18 cellular contexts compared by ENCODE assay signal in genomic region chr4:132108784-132109183, GRCh38.
DNase-seq lines count a peak whose midpoint lies in the region; TF ChIP-seq lines count a peak whose summit lies in the region.
"Had no signal": no experiment of that assay in that cellular context is flagged by ENCODE, and none has a peak within 500 bp of the region (broad histone marks: within the 10 kb centered on the region; RNA-seq: fewer than 3 reads in every experiment).

No MANE protein-coding gene starts in this region.

- H3K9me3 ChIP-seq in ascending aorta = no peaks in the 10 kb centered on the region
- H3K9me3 ChIP-seq: psoas muscle, testis had no signal

- H3K27me3 ChIP-seq in ascending aorta = no peaks in the 10 kb centered on the region
- H3K27me3 ChIP-seq: testis had no signal

- no peak for TF ChIP-seq CTCF in retinal pigment epithelial cell (conservative IDR thresholded peaks at IDR 0.05; ENCODE audit: low read depth, low read length)
- TF ChIP-seq CTCF in ascending aorta (IDR thresholded peaks at IDR 0.05) = no peak

- no peak overlapping the region for H3K27ac ChIP-seq in ascending aorta
- no peak overlapping the region for H3K27ac ChIP-seq in substantia nigra (ENCODE audit: low read depth, low read length, poor library complexity, severe bottlenecking)
- H3K27ac ChIP-seq: psoas muscle, testis had no signal

- DNase-seq in GM04503 (ENCODE audit: low read depth) (peak; percentile 37), RKO (ENCODE audit: low spot score) (peak; percentile 16), dedifferentiated amniotic fluid mesenchymal stem cell (ENCODE audit: extremely low spot score) (peak; percentile 59), retinal pigment epithelial cell (ENCODE audit: low read depth) (peak; percentile 39), NCI-H187 (lab: John Stamatoyannopoulos, UW) (no peak), ascending aorta (ENCODE audit: low spot score in 2 of 2) (no peak), substantia nigra (lab: John Stamatoyannopoulos, UW) (no peak)
- DNase-seq: activated CD4-positive, alpha-beta T cell treated with anti-CD3 and anti-CD28 coated beads, Interleukin-2, amount 10 ng/mL, durations not matched to agents 24 days and 14 days; AML-193; DMS79 treated with DMSO at 0.1 percent for 48 hours; kidney glomerular epithelial cell; NCI-H1417 treated with DMSO at 0.1 percent for 48 hours; NCI-H524; psoas muscle; small intestine; stimulated activated naive B cell treated with anti-CD40 and anti-IgM and Interleukin-4, amounts not matched to agents 10 μg/mL and 1 μg/mL and 100 μg/mL, for 72 hours; T-helper 17 cell; testis had no signal

- intact Hi-C loops in ascending aorta (cut with DNase I) = no loop called here

- H3K36me3 ChIP-seq in ascending aorta = no peaks in the 10 kb centered on the region

- H3K4me1 ChIP-seq in ascending aorta = no peaks in the 10 kb centered on the region
- H3K4me1 ChIP-seq: psoas muscle, testis had no signal

- H3K4me3 ChIP-seq in retinal pigment epithelial cell (ENCODE audit: low read length) = no peak overlapping the region
- H3K4me3 ChIP-seq in ascending aorta = no peak overlapping the region
- H3K4me3 ChIP-seq: psoas muscle, testis had no signal

Comparison
In these comparisons a context has a peak if more than half of its experiments do, and no peak if none do; other contexts are left out.
1. DNase-seq: peak in GM04503 (single experiment), RKO (single experiment), dedifferentiated amniotic fluid mesenchymal stem cell (single experiment) and retinal pigment epithelial cell (single experiment); none in NCI-H187 (0 of 2), ascending aorta (0 of 2) and substantia nigra (0 of 49).